21 cellular contexts compared by ENCODE assay signal in genomic region chr2:170024721-170025120, GRCh38.
A peak's percentile ranks its signal among the peaks of the same experiment; 100 is the strongest.
DNase-seq lines count a peak whose midpoint lies in the region; ATAC-seq and TF ChIP-seq lines count a peak whose summit lies in the region.
"Had no signal": no experiment of that assay in that cellular context is flagged by ENCODE, and none has a peak within 500 bp of the region (broad histone marks: within the 10 kb centered on the region; RNA-seq: fewer than 3 reads in every experiment).

No MANE protein-coding gene starts in this region.

- no peak overlapping the region for H3K27ac Mint-ChIP-seq in CD14-positive monocyte
- H3K27ac Mint-ChIP-seq: activated B cell treated with CpG ODN at 0.5 μM for 24 hours; activated CD8-positive, alpha-beta memory T cell treated with anti-CD3 and anti-CD28 coated beads, Interleukin-2, amount 10 ng/mL, durations not matched to agents 7 days and 5 days; activated naive CD4-positive, alpha-beta T cell treated with anti-CD3 and anti-CD28 coated beads for 36 hours; IgD-negative memory B cell; mesothelial cell of epicardium had no signal

- H3K36me3 Mint-ChIP-seq in CD14-positive monocyte, result peaks cover 11 to 28% of the 10 kb centered on the region in 2 donors

- no peak for TF ChIP-seq CTCF in CD14-positive monocyte (IDR thresholded peaks at IDR 0.05)

- H3K9me3 Mint-ChIP-seq in CD14-positive monocyte, result peaks cover 0 to 3% (median 0%) of the 10 kb centered on the region in 7 donors
- H3K9me3 Mint-ChIP-seq: activated B cell treated with CpG ODN at 0.5 μM for 24 hours; activated naive CD4-positive, alpha-beta T cell treated with anti-CD3 and anti-CD28 coated beads for 36 hours; IgD-negative memory B cell had no signal

- H3K4me1 Mint-ChIP-seq in CD14-positive monocyte, result no peaks in the 10 kb centered on the region
- H3K4me1 Mint-ChIP-seq: activated B cell treated with CpG ODN at 0.5 μM for 24 hours; activated CD8-positive, alpha-beta memory T cell treated with anti-CD3 and anti-CD28 coated beads, Interleukin-2, amount 10 ng/mL, durations not matched to agents 7 days and 5 days; IgD-negative memory B cell; mesothelial cell of epicardium had no signal

- H3K27me3 Mint-ChIP-seq in CD14-positive monocyte (ENCODE audit: low read depth in 3 of 3), result no peaks in the 10 kb centered on the region
- H3K27me3 Mint-ChIP-seq: activated B cell treated with CpG ODN at 0.5 μM for 24 hours; activated CD8-positive, alpha-beta memory T cell treated with anti-CD3 and anti-CD28 coated beads, Interleukin-2, amount 10 ng/mL, durations not matched to agents 7 days and 5 days; IgD-negative memory B cell had no signal

- DNase-seq in NOMO-1 treated with dmso at 0.1 percent for 144 hours (lab: John Stamatoyannopoulos, UW; ENCODE audit: unreplicated experiment), result peak; percentile 13
- DNase-seq in activated effector memory CD4-positive, alpha-beta T cell treated with Interleukin-2 at 50 U/mL for 16 hours, result no peak
- no peak for DNase-seq in CD14-positive monocyte (ENCODE audit: low spot score)
- DNase-seq in NCI-H2107 treated with DMSO at 0.1 percent for 48 hours (lab: John Stamatoyannopoulos, UW; ENCODE audit: unreplicated experiment), result no peak
- DNase-seq in AG20443 (ENCODE audit: low spot score), result no peak
- DNase-seq: activated B cell treated with CpG ODN at 0.5 μM for 24 hours; activated CD8-positive, alpha-beta memory T cell treated with anti-CD3 and anti-CD28 coated beads, Interleukin-2, amount 10 ng/mL, durations not matched to agents 7 days and 5 days; activated naive CD4-positive, alpha-beta T cell treated with anti-CD3 and anti-CD28 coated beads for 36 hours; Calu3; dorsolateral prefrontal cortex; NCI-H1436; NCI-H446; PC-9; right lobe of liver; stimulated activated CD4-positive, alpha-beta T cell treated with anti-CD3 and anti-CD28 coated beads, Interleukin-4, amount 100 ng/mL, for 4 hours; T-helper 1 cell had no signal

- ATAC-seq in GM18511 (IDR thresholded peaks at IDR 0.05; ENCODE audit: unreplicated experiment) (peak; percentile 94), GM21360 (IDR thresholded peaks at IDR 0.05; ENCODE audit: unreplicated experiment) (peak; percentile 73), HG03135 (IDR thresholded peaks at IDR 0.05; ENCODE audit: unreplicated experiment) (peak; percentile 86)
- ATAC-seq: activated CD8-positive, alpha-beta memory T cell treated with anti-CD3 and anti-CD28 coated beads, Interleukin-2, amount 10 ng/mL, durations not matched to agents 7 days and 5 days; right lobe of liver had no signal

- H3K4me3 Mint-ChIP-seq in CD14-positive monocyte, result no peak overlapping the region
- H3K4me3 Mint-ChIP-seq: activated B cell treated with CpG ODN at 0.5 μM for 24 hours; activated CD8-positive, alpha-beta memory T cell treated with anti-CD3 and anti-CD28 coated beads, Interleukin-2, amount 10 ng/mL, durations not matched to agents 7 days and 5 days; activated naive CD4-positive, alpha-beta T cell treated with anti-CD3 and anti-CD28 coated beads for 36 hours; IgD-negative memory B cell; mesothelial cell of epicardium had no signal

- intact Hi-C loops in CD14-positive monocyte (cut with micrococcal nuclease), result no loop called here
